In genomic region chr12:132190834-132191500, GRCh38 we compare ENCODE assay signal across 15 cellular contexts. TPM values are rescaled to one million over a fixed set of nuclear protein-coding genes. Genes with fewer than 3 reads are reported as not detected.
DNase-seq lines count a peak whose midpoint lies in the region; ATAC-seq and TF ChIP-seq lines count a peak whose summit lies in the region.
"Had no signal": no experiment of that assay in that cellular context is flagged by ENCODE, and none has a peak within 500 bp of the region (broad histone marks: within the 10 kb centered on the region; RNA-seq: fewer than 3 reads in every experiment).

No MANE protein-coding gene starts in this region.

- intact Hi-C loops in lower lobe of right lung (cut with DNase I): no loop called here

- peaks cover 10% of the 10 kb centered on the region for H3K4me1 ChIP-seq in lower lobe of right lung
- H3K4me1 ChIP-seq: prostate gland had no signal

- H3K9me3 ChIP-seq in lower lobe of right lung: peaks cover 3% of the 10 kb centered on the region
- H3K9me3 ChIP-seq: prostate gland had no signal

- H3K27me3 Mint-ChIP-seq in stimulated activated naive CD8-positive, alpha-beta T cell treated with anti-CD3 and anti-CD28 coated beads, Interleukin-15, amount 100 ng/mL, for 72 hours: no peaks in the 10 kb centered on the region

- peaks cover 49% of the 10 kb centered on the region for H3K4me1 Mint-ChIP-seq in stimulated activated naive CD8-positive, alpha-beta T cell treated with anti-CD3 and anti-CD28 coated beads, Interleukin-15, amount 100 ng/mL, for 72 hours

- TF ChIP-seq CTCF in VCaP (conservative IDR thresholded peaks at IDR 0.05) (no peak), lower lobe of right lung (IDR thresholded peaks at IDR 0.05) (no peak), brain microvascular endothelial cell (IDR thresholded peaks at IDR 0.05; ENCODE audit: low read depth, low read length, missing control alignments) (no peak)

- H3K27ac Mint-ChIP-seq in stimulated activated naive CD8-positive, alpha-beta T cell treated with anti-CD3 and anti-CD28 coated beads, Interleukin-15, amount 100 ng/mL, for 72 hours: no peak overlapping the region

- in situ Hi-C loops in brain microvascular endothelial cell (cut with HindIII; ENCODE audit: low pct_ligation_motif_present, low sequenced_read_pairs): no loop called here

- peaks cover 12 to 20% of the 10 kb centered on the region in 2 donors for H3K9me3 Mint-ChIP-seq in stimulated activated naive CD8-positive, alpha-beta T cell treated with anti-CD3 and anti-CD28 coated beads, Interleukin-15, amount 100 ng/mL, for 72 hours

- no peak for ATAC-seq in stimulated activated naive CD8-positive, alpha-beta T cell treated with anti-CD3 and anti-CD28 coated beads, Interleukin-15, amount 100 ng/mL, for 72 hours
- no peak for ATAC-seq in stimulated activated naive CD8-positive, alpha-beta T cell treated with anti-CD3 and anti-CD28 coated beads, Interleukin-15, Interleukin-2, amounts not matched to agents 100 U/mL and 50 U/mL, for 24 hours
- no peak for ATAC-seq in lower lobe of right lung
- no peak for ATAC-seq in HG02840 (IDR thresholded peaks at IDR 0.05; ENCODE audit: low FRiP score, unreplicated experiment)
- ATAC-seq in GM19035 (IDR thresholded peaks at IDR 0.05; ENCODE audit: unreplicated experiment): no peak

- H3K27me3 ChIP-seq in lower lobe of right lung (ENCODE audit: low read depth): peaks cover 4% of the 10 kb centered on the region
- H3K27me3 ChIP-seq in brain microvascular endothelial cell (replicated peaks): peaks cover 2% of the 10 kb centered on the region

- DNase-seq in stimulated activated naive CD8-positive, alpha-beta T cell treated with anti-CD3 and anti-CD28 coated beads, Interleukin-15, amount 100 ng/mL, for 72 hours: no peak
- DNase-seq in stimulated activated naive CD8-positive, alpha-beta T cell treated with anti-CD3 and anti-CD28 coated beads, Interleukin-15, Interleukin-2, amounts not matched to agents 100 U/mL and 50 U/mL, for 24 hours: no peak
- no peak for DNase-seq in lower lobe of right lung
- DNase-seq in brain microvascular endothelial cell: no peak
- DNase-seq in NCI-H748 treated with DMSO at 0.1 percent for 48 hours (lab: John Stamatoyannopoulos, UW): no peak
- DNase-seq: activated CD4-positive, alpha-beta T cell treated with anti-CD3 and anti-CD28 coated beads for 48 hours; BE2C; cerebellar nuclear complex; Karpas-422; NCI-H1694; substantia nigra had no signal

- peak overlapping the region; percentile 73 for H3K4me3 ChIP-seq in lower lobe of right lung
- H3K4me3 ChIP-seq in brain microvascular endothelial cell (ENCODE audit: low read depth, low read length): no peak overlapping the region

- H3K27ac ChIP-seq in VCaP (peak overlapping the region; percentile 83), lower lobe of right lung (no peak overlapping the region), brain microvascular endothelial cell (no peak overlapping the region)

- H3K36me3 ChIP-seq in lower lobe of right lung (no peaks in the 10 kb centered on the region), brain microvascular endothelial cell (replicated peaks) (no peaks in the 10 kb centered on the region)
- H3K36me3 ChIP-seq: BE2C, prostate gland had no signal

- H3K4me3 Mint-ChIP-seq in stimulated activated naive CD8-positive, alpha-beta T cell treated with anti-CD3 and anti-CD28 coated beads, Interleukin-15, amount 100 ng/mL, for 72 hours: peak overlapping the region; percentile 85 to 89

RNA-seq across cellular contexts. Expression of gene NOC4L, which starts 46.7 kb away (rescaled TPM):
- 15.8 TPM for total RNA-seq in lower lobe of right lung

RNA-seq across cellular contexts. Expression of gene DDX51, which starts 46.8 kb away (rescaled TPM):
- 11.9 TPM for total RNA-seq in lower lobe of right lung
